1 cellular context compared by ENCODE assay signal in genomic region chr1:170310931-170311330, GRCh38.
TF ChIP-seq lines count a peak whose summit lies in the region.

No MANE protein-coding gene starts in this region.

TF ChIP-seq in SK-N-SH treated with all-trans-retinoic acid at 6 μM for 48 hours, 23 proteins besides CTCF, POLR2A, EP300 and RAD21 (continued from another document):
- TF ChIP-seq, protein P1, sequence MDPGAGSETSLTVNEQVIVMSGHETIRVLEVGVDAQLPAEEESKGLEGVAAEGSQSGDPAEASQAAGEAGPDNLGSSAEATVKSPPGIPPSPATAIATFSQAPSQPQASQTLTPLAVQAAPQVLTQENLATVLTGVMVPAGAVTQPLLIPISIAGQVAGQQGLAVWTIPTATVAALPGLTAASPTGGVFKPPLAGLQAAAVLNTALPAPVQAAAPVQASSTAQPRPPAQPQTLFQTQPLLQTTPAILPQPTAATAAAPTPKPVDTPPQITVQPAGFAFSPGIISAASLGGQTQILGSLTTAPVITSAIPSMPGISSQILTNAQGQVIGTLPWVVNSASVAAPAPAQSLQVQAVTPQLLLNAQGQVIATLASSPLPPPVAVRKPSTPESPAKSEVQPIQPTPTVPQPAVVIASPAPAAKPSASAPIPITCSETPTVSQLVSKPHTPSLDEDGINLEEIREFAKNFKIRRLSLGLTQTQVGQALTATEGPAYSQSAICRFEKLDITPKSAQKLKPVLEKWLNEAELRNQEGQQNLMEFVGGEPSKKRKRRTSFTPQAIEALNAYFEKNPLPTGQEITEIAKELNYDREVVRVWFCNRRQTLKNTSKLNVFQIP (CRISPR knock-in tag; IDR thresholded peaks at IDR 0.05; ENCODE audit: borderline replicate concordance, low read depth): no peak
- TF ChIP-seq ESRRG (CRISPR knock-in tag; IDR thresholded peaks at IDR 0.05): no peak
- TF ChIP-seq ZFP30 (CRISPR knock-in tag; IDR thresholded peaks at IDR 0.05): no peak
- no peak for TF ChIP-seq SNAI2 (CRISPR knock-in tag; IDR thresholded peaks at IDR 0.05)
- TF ChIP-seq, protein P2, sequence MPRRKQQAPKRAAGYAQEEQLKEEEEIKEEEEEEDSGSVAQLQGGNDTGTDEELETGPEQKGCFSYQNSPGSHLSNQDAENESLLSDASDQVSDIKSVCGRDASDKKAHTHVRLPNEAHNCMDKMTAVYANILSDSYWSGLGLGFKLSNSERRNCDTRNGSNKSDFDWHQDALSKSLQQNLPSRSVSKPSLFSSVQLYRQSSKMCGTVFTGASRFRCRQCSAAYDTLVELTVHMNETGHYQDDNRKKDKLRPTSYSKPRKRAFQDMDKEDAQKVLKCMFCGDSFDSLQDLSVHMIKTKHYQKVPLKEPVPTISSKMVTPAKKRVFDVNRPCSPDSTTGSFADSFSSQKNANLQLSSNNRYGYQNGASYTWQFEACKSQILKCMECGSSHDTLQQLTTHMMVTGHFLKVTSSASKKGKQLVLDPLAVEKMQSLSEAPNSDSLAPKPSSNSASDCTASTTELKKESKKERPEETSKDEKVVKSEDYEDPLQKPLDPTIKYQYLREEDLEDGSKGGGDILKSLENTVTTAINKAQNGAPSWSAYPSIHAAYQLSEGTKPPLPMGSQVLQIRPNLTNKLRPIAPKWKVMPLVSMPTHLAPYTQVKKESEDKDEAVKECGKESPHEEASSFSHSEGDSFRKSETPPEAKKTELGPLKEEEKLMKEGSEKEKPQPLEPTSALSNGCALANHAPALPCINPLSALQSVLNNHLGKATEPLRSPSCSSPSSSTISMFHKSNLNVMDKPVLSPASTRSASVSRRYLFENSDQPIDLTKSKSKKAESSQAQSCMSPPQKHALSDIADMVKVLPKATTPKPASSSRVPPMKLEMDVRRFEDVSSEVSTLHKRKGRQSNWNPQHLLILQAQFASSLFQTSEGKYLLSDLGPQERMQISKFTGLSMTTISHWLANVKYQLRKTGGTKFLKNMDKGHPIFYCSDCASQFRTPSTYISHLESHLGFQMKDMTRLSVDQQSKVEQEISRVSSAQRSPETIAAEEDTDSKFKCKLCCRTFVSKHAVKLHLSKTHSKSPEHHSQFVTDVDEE (CRISPR knock-in tag; IDR thresholded peaks at IDR 0.05): no peak
- no peak for TF ChIP-seq ZNF565 (CRISPR knock-in tag; conservative IDR thresholded peaks at IDR 0.05; ENCODE audit: low read depth)
- TF ChIP-seq TCF4 (CRISPR knock-in tag; IDR thresholded peaks at IDR 0.05; ENCODE audit: borderline replicate concordance): no peak
- no peak for TF ChIP-seq ZNF8 (CRISPR knock-in tag; IDR thresholded peaks at IDR 0.05)
- no peak for TF ChIP-seq ARNTL (CRISPR knock-in tag; IDR thresholded peaks at IDR 0.05; ENCODE audit: borderline replicate concordance, low read depth)
- no peak for TF ChIP-seq PPARA (CRISPR knock-in tag; IDR thresholded peaks at IDR 0.05; ENCODE audit: borderline replicate concordance)
- TF ChIP-seq OSR1 (CRISPR knock-in tag; IDR thresholded peaks at IDR 0.05): no peak
- no peak for TF ChIP-seq CSRNP3 (CRISPR knock-in tag; IDR thresholded peaks at IDR 0.05)
- TF ChIP-seq ISL1 (CRISPR knock-in tag; IDR thresholded peaks at IDR 0.05): no peak
- TF ChIP-seq CREB5 (CRISPR knock-in tag; IDR thresholded peaks at IDR 0.05; ENCODE audit: low read depth): no peak
- TF ChIP-seq PATZ1 (CRISPR knock-in tag; IDR thresholded peaks at IDR 0.05; ENCODE audit: borderline replicate concordance): no peak
- no peak for TF ChIP-seq CSDC2 (CRISPR knock-in tag; IDR thresholded peaks at IDR 0.05)
- TF ChIP-seq ZFP3 (CRISPR knock-in tag; IDR thresholded peaks at IDR 0.05): no peak
- TF ChIP-seq GLIS3 (CRISPR knock-in tag; IDR thresholded peaks at IDR 0.05): no peak
TF ChIP-seq in SK-N-SH treated with all-trans-retinoic acid at 6 μM for 48 hours: peak in this region for 0.
